ENCODE assay signal across 1 cellular context in the genomic region with DNA sequence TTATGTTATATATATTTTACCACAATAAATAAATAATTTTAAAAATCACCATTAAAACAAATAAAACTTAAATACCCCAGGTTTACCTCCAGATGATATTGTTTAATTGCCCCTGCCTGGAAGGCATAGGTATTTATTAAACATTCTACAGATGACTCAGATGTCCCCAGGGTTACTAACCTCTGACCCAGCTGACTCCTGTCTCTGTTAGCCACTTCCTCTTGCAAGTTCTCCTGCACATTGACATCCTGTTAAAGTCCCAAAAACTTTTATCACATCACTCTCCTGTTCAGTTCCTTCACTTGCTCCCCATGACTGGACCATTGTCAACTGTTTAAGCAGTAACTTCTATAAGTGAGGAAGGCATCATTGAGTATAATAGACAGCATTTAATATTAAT.
TF ChIP-seq lines count a peak whose summit lies in the region.

No MANE protein-coding gene starts in this region.

TF ChIP-seq in GM12878, 131 proteins besides CTCF, POLR2A, EP300 and RAD21 (continued from another document):
- TF ChIP-seq, protein P1, sequence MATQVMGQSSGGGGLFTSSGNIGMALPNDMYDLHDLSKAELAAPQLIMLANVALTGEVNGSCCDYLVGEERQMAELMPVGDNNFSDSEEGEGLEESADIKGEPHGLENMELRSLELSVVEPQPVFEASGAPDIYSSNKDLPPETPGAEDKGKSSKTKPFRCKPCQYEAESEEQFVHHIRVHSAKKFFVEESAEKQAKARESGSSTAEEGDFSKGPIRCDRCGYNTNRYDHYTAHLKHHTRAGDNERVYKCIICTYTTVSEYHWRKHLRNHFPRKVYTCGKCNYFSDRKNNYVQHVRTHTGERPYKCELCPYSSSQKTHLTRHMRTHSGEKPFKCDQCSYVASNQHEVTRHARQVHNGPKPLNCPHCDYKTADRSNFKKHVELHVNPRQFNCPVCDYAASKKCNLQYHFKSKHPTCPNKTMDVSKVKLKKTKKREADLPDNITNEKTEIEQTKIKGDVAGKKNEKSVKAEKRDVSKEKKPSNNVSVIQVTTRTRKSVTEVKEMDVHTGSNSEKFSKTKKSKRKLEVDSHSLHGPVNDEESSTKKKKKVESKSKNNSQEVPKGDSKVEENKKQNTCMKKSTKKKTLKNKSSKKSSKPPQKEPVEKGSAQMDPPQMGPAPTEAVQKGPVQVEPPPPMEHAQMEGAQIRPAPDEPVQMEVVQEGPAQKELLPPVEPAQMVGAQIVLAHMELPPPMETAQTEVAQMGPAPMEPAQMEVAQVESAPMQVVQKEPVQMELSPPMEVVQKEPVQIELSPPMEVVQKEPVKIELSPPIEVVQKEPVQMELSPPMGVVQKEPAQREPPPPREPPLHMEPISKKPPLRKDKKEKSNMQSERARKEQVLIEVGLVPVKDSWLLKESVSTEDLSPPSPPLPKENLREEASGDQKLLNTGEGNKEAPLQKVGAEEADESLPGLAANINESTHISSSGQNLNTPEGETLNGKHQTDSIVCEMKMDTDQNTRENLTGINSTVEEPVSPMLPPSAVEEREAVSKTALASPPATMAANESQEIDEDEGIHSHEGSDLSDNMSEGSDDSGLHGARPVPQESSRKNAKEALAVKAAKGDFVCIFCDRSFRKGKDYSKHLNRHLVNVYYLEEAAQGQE (IDR thresholded peaks at IDR 0.05; ENCODE audit: low read depth, low read length): no peak
- TF ChIP-seq SREBF1 (IDR thresholded peaks at IDR 0.05; ENCODE audit: low read length) (no peak), ZNF207 (IDR thresholded peaks at IDR 0.05; ENCODE audit: borderline replicate concordance) (no peak), MYC (IDR thresholded peaks at IDR 0.05; ENCODE audit: insufficient read depth, insufficient read length, insufficient replicate concordance, low read length, severe bottlenecking) (no peak)
- TF ChIP-seq, protein P2, sequence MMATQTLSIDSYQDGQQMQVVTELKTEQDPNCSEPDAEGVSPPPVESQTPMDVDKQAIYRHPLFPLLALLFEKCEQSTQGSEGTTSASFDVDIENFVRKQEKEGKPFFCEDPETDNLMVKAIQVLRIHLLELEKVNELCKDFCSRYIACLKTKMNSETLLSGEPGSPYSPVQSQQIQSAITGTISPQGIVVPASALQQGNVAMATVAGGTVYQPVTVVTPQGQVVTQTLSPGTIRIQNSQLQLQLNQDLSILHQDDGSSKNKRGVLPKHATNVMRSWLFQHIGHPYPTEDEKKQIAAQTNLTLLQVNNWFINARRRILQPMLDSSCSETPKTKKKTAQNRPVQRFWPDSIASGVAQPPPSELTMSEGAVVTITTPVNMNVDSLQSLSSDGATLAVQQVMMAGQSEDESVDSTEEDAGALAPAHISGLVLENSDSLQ (IDR thresholded peaks at IDR 0.05): no peak
- TF ChIP-seq, protein P3, sequence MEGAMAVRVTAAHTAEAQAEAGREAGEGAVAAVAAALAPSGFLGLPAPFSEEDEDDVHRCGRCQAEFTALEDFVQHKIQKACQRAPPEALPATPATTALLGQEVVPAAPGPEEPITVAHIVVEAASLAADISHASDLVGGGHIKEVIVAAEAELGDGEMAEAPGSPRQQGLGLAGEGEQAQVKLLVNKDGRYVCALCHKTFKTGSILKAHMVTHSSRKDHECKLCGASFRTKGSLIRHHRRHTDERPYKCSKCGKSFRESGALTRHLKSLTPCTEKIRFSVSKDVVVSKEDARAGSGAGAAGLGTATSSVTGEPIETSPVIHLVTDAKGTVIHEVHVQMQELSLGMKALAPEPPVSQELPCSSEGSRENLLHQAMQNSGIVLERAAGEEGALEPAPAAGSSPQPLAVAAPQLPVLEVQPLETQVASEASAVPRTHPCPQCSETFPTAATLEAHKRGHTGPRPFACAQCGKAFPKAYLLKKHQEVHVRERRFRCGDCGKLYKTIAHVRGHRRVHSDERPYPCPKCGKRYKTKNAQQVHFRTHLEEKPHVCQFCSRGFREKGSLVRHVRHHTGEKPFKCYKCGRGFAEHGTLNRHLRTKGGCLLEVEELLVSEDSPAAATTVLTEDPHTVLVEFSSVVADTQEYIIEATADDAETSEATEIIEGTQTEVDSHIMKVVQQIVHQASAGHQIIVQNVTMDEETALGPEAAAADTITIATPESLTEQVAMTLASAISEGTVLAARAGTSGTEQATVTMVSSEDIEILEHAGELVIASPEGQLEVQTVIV (IDR thresholded peaks at IDR 0.05; ENCODE audit: borderline replicate concordance, partially characterized antibody): no peak
- TF ChIP-seq, protein P4, sequence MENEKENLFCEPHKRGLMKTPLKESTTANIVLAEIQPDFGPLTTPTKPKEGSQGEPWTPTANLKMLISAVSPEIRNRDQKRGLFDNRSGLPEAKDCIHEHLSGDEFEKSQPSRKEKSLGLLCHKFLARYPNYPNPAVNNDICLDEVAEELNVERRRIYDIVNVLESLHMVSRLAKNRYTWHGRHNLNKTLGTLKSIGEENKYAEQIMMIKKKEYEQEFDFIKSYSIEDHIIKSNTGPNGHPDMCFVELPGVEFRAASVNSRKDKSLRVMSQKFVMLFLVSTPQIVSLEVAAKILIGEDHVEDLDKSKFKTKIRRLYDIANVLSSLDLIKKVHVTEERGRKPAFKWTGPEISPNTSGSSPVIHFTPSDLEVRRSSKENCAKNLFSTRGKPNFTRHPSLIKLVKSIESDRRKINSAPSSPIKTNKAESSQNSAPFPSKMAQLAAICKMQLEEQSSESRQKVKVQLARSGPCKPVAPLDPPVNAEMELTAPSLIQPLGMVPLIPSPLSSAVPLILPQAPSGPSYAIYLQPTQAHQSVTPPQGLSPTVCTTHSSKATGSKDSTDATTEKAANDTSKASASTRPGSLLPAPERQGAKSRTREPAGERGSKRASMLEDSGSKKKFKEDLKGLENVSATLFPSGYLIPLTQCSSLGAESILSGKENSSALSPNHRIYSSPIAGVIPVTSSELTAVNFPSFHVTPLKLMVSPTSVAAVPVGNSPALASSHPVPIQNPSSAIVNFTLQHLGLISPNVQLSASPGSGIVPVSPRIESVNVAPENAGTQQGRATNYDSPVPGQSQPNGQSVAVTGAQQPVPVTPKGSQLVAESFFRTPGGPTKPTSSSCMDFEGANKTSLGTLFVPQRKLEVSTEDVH (IDR thresholded peaks at IDR 0.05; ENCODE audit: low read depth, partially characterized antibody): no peak
